24 cellular contexts compared by ENCODE assay signal in the genomic region with DNA sequence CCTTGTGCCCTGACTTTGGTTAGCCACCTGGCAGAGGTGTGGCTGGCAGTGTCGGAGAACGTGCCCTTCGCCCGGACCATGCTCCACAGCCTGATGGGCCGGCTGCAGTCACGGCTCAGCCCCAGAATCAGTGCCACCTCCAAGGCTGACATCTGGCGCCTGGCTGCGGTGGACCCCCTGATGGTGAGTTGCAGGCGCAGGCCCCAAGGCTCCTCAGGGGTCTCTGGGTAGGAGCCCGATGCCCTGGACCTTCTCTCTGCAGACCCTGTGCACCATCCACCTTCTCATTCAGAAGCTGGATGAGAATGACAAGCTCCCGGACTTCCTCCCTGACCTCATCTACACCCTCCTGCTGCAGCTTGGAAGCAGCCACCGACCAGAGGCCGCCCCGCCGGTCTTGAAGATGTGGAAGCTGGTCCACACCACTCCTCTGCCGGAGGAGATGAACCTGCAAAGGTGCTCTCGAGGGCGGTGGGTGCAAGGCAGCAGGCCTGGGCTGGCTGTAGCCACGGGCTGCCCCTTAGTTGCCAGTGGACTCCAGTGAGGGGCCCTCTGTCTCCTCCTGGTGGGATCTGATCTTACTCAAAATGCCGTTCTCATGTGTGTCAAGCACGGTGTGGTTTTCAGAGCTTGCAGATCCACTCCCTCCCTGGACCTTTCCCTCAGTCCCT. TPM values are rescaled to one million over a fixed set of nuclear protein-coding genes. Genes with fewer than 3 reads are reported as not detected.
A peak's percentile ranks its signal among the peaks of the same experiment; 100 is the strongest.
DNase-seq lines count a peak whose midpoint lies in the region; ATAC-seq and TF ChIP-seq lines count a peak whose summit lies in the region.
"Had no signal": no experiment of that assay in that cellular context is flagged by ENCODE, and none has a peak within 500 bp of the region (broad histone marks: within the 10 kb centered on the region; RNA-seq: fewer than 3 reads in every experiment).

No MANE protein-coding gene starts in this region.

- no peak overlapping the region for H3K4me3 ChIP-seq in transverse colon

- H3K36me3 ChIP-seq in transverse colon: no peaks in the 10 kb centered on the region
- H3K36me3 ChIP-seq: BE2C had no signal

- no peaks in the 10 kb centered on the region for H3K4me1 Mint-ChIP-seq in activated CD4-positive, alpha-beta memory T cell treated with anti-CD3 and anti-CD28 coated beads for 36 hours (ENCODE audit: low read depth)
- no peaks in the 10 kb centered on the region for H3K4me1 Mint-ChIP-seq in activated CD4-positive, alpha-beta memory T cell treated with anti-CD3 and anti-CD28 coated beads, Interleukin-2, amount 10 ng/mL, durations not matched to agents 7 days and 5 days
- peaks cover 7% of the 10 kb centered on the region for H3K4me1 Mint-ChIP-seq in chondrocyte (ENCODE audit: low read depth)
- H3K4me1 Mint-ChIP-seq in natural killer cell treated with Interleukin-12 subunit alpha and Interleukin-12 subunit beta and Interleukin-15 and Interleukin-18, amount 100 ng/mL, for 72 hours (ENCODE audit: low read depth in 2 of 2): no peaks in the 10 kb centered on the region

- TF ChIP-seq CTCF in chondrocyte (IDR thresholded peaks at IDR 0.05): no peak
- no peak for TF ChIP-seq CTCF in transverse colon (IDR thresholded peaks at IDR 0.05)

- ATAC-seq in natural killer cell treated with Interleukin-12 subunit alpha and Interleukin-12 subunit beta and Interleukin-15 and Interleukin-18, amount 100 ng/mL, for 72 hours: peak in 1 of 2 donors; percentile 2
- no peak for ATAC-seq in GM18909 (IDR thresholded peaks at IDR 0.05; ENCODE audit: poor library complexity, unreplicated experiment)
- ATAC-seq: activated naive CD4-positive, alpha-beta T cell treated with anti-CD3 and anti-CD28 coated beads, Interleukin-2, amount 50 U/mL, for 72 hours had no signal

- peaks cover 3% of the 10 kb centered on the region for H3K9me3 Mint-ChIP-seq in activated CD4-positive, alpha-beta memory T cell treated with anti-CD3 and anti-CD28 coated beads for 36 hours
- no peaks in the 10 kb centered on the region for H3K9me3 Mint-ChIP-seq in activated CD4-positive, alpha-beta memory T cell treated with anti-CD3 and anti-CD28 coated beads, Interleukin-2, amount 10 ng/mL, durations not matched to agents 7 days and 5 days
- H3K9me3 Mint-ChIP-seq in chondrocyte (ENCODE audit: low read depth): peaks cover 7% of the 10 kb centered on the region
- H3K9me3 Mint-ChIP-seq in natural killer cell treated with Interleukin-12 subunit alpha and Interleukin-12 subunit beta and Interleukin-15 and Interleukin-18, amount 100 ng/mL, for 72 hours: no peaks in the 10 kb centered on the region
- H3K9me3 Mint-ChIP-seq: activated naive CD4-positive, alpha-beta T cell treated with anti-CD3 and anti-CD28 coated beads, Interleukin-2, amount 50 U/mL, for 72 hours had no signal

- no peaks in the 10 kb centered on the region for H3K4me1 ChIP-seq in transverse colon

- H3K27ac ChIP-seq in transverse colon: no peak overlapping the region

- no peak overlapping the region for H3K4me3 Mint-ChIP-seq in activated CD4-positive, alpha-beta memory T cell treated with anti-CD3 and anti-CD28 coated beads for 36 hours
- no peak overlapping the region for H3K4me3 Mint-ChIP-seq in activated CD4-positive, alpha-beta memory T cell treated with anti-CD3 and anti-CD28 coated beads, Interleukin-2, amount 10 ng/mL, durations not matched to agents 7 days and 5 days
- no peak overlapping the region for H3K4me3 Mint-ChIP-seq in chondrocyte (ENCODE audit: unreplicated experiment)
- H3K4me3 Mint-ChIP-seq in natural killer cell treated with Interleukin-12 subunit alpha and Interleukin-12 subunit beta and Interleukin-15 and Interleukin-18, amount 100 ng/mL, for 72 hours: no peak overlapping the region

- DNase-seq in activated CD4-positive, alpha-beta memory T cell treated with anti-CD3 and anti-CD28 coated beads for 36 hours: peak; percentile 4
- no peak for DNase-seq in activated CD4-positive, alpha-beta memory T cell treated with anti-CD3 and anti-CD28 coated beads, Interleukin-2, amount 10 ng/mL, durations not matched to agents 7 days and 5 days
- peak; percentile 85 for DNase-seq in chondrocyte (ENCODE audit: low spot score)
- DNase-seq in natural killer cell treated with Interleukin-12 subunit alpha and Interleukin-12 subunit beta and Interleukin-15 and Interleukin-18, amount 100 ng/mL, for 72 hours (ENCODE audit: low spot score): peak; percentile 56
- DNase-seq in transverse colon: peak; percentile 3
- DNase-seq in activated T-cell treated with anti-CD3 and anti-CD28 coated beads for 4 hours: no peak
- DNase-seq in EL: no peak
- DNase-seq: BE2C; central memory CD4-positive, alpha-beta T cell; DMS79 treated with DMSO at 0.1 percent for 48 hours; NCI-H1694; NCI-H2171; NCI-H524; nucleus accumbens; retina; stimulated activated CD4-positive, alpha-beta T cell treated with anti-CD3 and anti-CD28 coated beads, Interleukin-4, amount 100 ng/mL, for 4 hours; stimulated activated naive CD4-positive, alpha-beta T cell treated with Interleukin-2 at 50 U/mL for 16 hours had no signal

- no peak for TF ChIP-seq POLR2A in transverse colon (IDR thresholded peaks at IDR 0.05)

- intact Hi-C loops in activated CD4-positive, alpha-beta memory T cell treated with anti-CD3 and anti-CD28 coated beads for 36 hours (cut with micrococcal nuclease): no loop called here
- intact Hi-C loops in transverse colon (cut with DNase I; ENCODE audit: low total_unique reads): no loop called here

- H3K9me3 ChIP-seq in transverse colon: peaks cover 0 to 3% of the 10 kb centered on the region in 2 donors
- H3K9me3 ChIP-seq: BE2C had no signal

- in situ Hi-C loops in transverse colon (cut with MboI; ENCODE audit: low pct_ligation_motif_present in 1 of 4, low pct_unique_long_range_greater_than_20kb in 1 of 4, low sequenced_read_pairs in 3 of 4): no loop called here

- CTCF ChIA-PET in activated CD4-positive, alpha-beta memory T cell treated with anti-CD3 and anti-CD28 coated beads for 36 hours (lab: Charles Lee): no interaction called here
- CTCF ChIA-PET in activated CD4-positive, alpha-beta memory T cell treated with anti-CD3 and anti-CD28 coated beads, Interleukin-2, amount 10 ng/mL, durations not matched to agents 7 days and 5 days (lab: Charles Lee): no interaction called here

- H3K27ac Mint-ChIP-seq in activated CD4-positive, alpha-beta memory T cell treated with anti-CD3 and anti-CD28 coated beads for 36 hours: no peak overlapping the region
- H3K27ac Mint-ChIP-seq in activated CD4-positive, alpha-beta memory T cell treated with anti-CD3 and anti-CD28 coated beads, Interleukin-2, amount 10 ng/mL, durations not matched to agents 7 days and 5 days: no peak overlapping the region
- H3K27ac Mint-ChIP-seq in chondrocyte (ENCODE audit: unreplicated experiment): no peak overlapping the region
- H3K27ac Mint-ChIP-seq in natural killer cell treated with Interleukin-12 subunit alpha and Interleukin-12 subunit beta and Interleukin-15 and Interleukin-18, amount 100 ng/mL, for 72 hours: no peak overlapping the region

- H3K27me3 Mint-ChIP-seq in activated CD4-positive, alpha-beta memory T cell treated with anti-CD3 and anti-CD28 coated beads for 36 hours: peaks cover 5% of the 10 kb centered on the region
- peaks cover 13% of the 10 kb centered on the region for H3K27me3 Mint-ChIP-seq in activated CD4-positive, alpha-beta memory T cell treated with anti-CD3 and anti-CD28 coated beads, Interleukin-2, amount 10 ng/mL, durations not matched to agents 7 days and 5 days
- H3K27me3 Mint-ChIP-seq in chondrocyte (ENCODE audit: low read depth): peaks cover 6% of the 10 kb centered on the region
- peaks cover 10 to 11% of the 10 kb centered on the region in 2 donors for H3K27me3 Mint-ChIP-seq in natural killer cell treated with Interleukin-12 subunit alpha and Interleukin-12 subunit beta and Interleukin-15 and Interleukin-18, amount 100 ng/mL, for 72 hours

- WGBS in transverse colon (ENCODE audit: low coverage in 1 of 2), 2 donors: 84% methylated on average over 18 of the region's 21 CpGs; no CpG with 5 or more reads in 1 of the 2 donors

- POLR2A ChIA-PET in activated CD4-positive, alpha-beta memory T cell treated with anti-CD3 and anti-CD28 coated beads for 36 hours (lab: Charles Lee): no interaction called here
- POLR2A ChIA-PET in activated CD4-positive, alpha-beta memory T cell treated with anti-CD3 and anti-CD28 coated beads, Interleukin-2, amount 10 ng/mL, durations not matched to agents 7 days and 5 days (lab: Charles Lee): interaction anchor here (0.5 kb wide), 1 partner anchor 1668 kb away, joined by 4 read pairs; no protein-coding TSS in a partner anchor

- H3K36me3 Mint-ChIP-seq in activated CD4-positive, alpha-beta memory T cell treated with anti-CD3 and anti-CD28 coated beads for 36 hours: no peaks in the 10 kb centered on the region
- no peaks in the 10 kb centered on the region for H3K36me3 Mint-ChIP-seq in activated CD4-positive, alpha-beta memory T cell treated with anti-CD3 and anti-CD28 coated beads, Interleukin-2, amount 10 ng/mL, durations not matched to agents 7 days and 5 days (ENCODE audit: low read depth)
- H3K36me3 Mint-ChIP-seq in chondrocyte (ENCODE audit: low read depth): peaks cover 1% of the 10 kb centered on the region
- no peaks in the 10 kb centered on the region for H3K36me3 Mint-ChIP-seq in natural killer cell treated with Interleukin-12 subunit alpha and Interleukin-12 subunit beta and Interleukin-15 and Interleukin-18, amount 100 ng/mL, for 72 hours
- H3K36me3 Mint-ChIP-seq: activated naive CD4-positive, alpha-beta T cell treated with anti-CD3 and anti-CD28 coated beads, Interleukin-2, amount 50 U/mL, for 72 hours had no signal

- no peak for TF ChIP-seq EP300 in transverse colon (IDR thresholded peaks at IDR 0.05; ENCODE audit: low read depth)

- H3K27me3 ChIP-seq in transverse colon: no peaks in the 10 kb centered on the region
- H3K27me3 ChIP-seq: BE2C had no signal

RNA-seq across cellular contexts. Expression of gene HJURP, which starts 32.1 kb away (rescaled TPM):
- total RNA-seq in activated CD4-positive, alpha-beta memory T cell treated with anti-CD3 and anti-CD28 coated beads for 36 hours: 100 to 1,000 TPM in 1 of 2 experiments, 10 to 100 TPM in 1; 98.4 to 102 TPM
- total RNA-seq in activated CD4-positive, alpha-beta memory T cell treated with anti-CD3 and anti-CD28 coated beads, Interleukin-2, amount 10 ng/mL, durations not matched to agents 7 days and 5 days: 100 to 1,000 TPM; 126 to 129 TPM
- total RNA-seq in chondrocyte: 6.9 to 9.2 TPM (median 8.2 TPM) in 3 replicates
- total RNA-seq in natural killer cell treated with Interleukin-12 subunit alpha and Interleukin-12 subunit beta and Interleukin-15 and Interleukin-18, amount 100 ng/mL, for 72 hours: 10 to 100 TPM; 35.6 to 76.6 TPM
- total RNA-seq in transverse colon: 10 to 100 TPM in 1 of 4 donors, 1 to 10 TPM in 2, not detected in 1; 1.9 to 29.5 (median 2.1) TPM

RNA-seq across cellular contexts. Expression of gene MROH2A, which starts 44.1 kb away (rescaled TPM):
- total RNA-seq in activated CD4-positive, alpha-beta memory T cell treated with anti-CD3 and anti-CD28 coated beads for 36 hours: not detected
- total RNA-seq in activated CD4-positive, alpha-beta memory T cell treated with anti-CD3 and anti-CD28 coated beads, Interleukin-2, amount 10 ng/mL, durations not matched to agents 7 days and 5 days: not detected
- total RNA-seq in chondrocyte (not detected in 3 replicates), transverse colon (under 1 TPM in 1 of 4 donors, not detected in 3; 0.14 TPM)
- total RNA-seq in natural killer cell treated with Interleukin-12 subunit alpha and Interleukin-12 subunit beta and Interleukin-15 and Interleukin-18, amount 100 ng/mL, for 72 hours: not detected
- total RNA-seq: activated CD8-positive, alpha-beta memory T cell treated with anti-CD3 and anti-CD28 coated beads for 36 hours; activated naive CD4-positive, alpha-beta T cell treated with anti-CD3 and anti-CD28 coated beads, Interleukin-2, amount 50 U/mL, for 72 hours; astrocyte; H1; HT1080; kidney epithelial cell had no signal

Comparison
In these comparisons a context has a peak if more than half of its experiments do, and no peak if none do; other contexts are left out.
1. DNase-seq: peak in activated CD4-positive, alpha-beta memory T cell treated with anti-CD3 and anti-CD28 coated beads for 36 hours (single experiment), chondrocyte (single experiment), natural killer cell treated with Interleukin-12 subunit alpha and Interleukin-12 subunit beta and Interleukin-15 and Interleukin-18, amount 100 ng/mL, for 72 hours (single experiment) and transverse colon (single experiment); none in activated CD4-positive, alpha-beta memory T cell treated with anti-CD3 and anti-CD28 coated beads, Interleukin-2, amount 10 ng/mL, durations not matched to agents 7 days and 5 days (single experiment), activated T-cell treated with anti-CD3 and anti-CD28 coated beads for 4 hours (single experiment) and EL (single experiment).